ENCODE assay signal across 9 cellular contexts in the genomic region with DNA sequence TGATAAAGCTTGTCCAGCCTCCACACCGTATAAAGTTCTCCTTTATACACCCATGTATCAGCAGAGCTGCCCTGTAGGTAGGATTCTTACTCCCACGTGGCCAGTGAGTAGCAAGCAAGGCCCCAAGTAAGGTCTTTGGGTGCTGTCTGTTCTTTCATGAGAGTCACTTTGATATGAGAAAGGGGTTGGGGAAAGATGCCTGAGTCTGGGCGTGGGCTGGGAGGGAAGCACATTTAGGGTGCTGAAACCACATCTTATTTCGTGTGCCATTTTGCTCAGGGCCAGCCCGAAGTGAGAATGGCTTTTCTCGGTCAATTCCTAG. TPM values are rescaled to one million over a fixed set of nuclear protein-coding genes. Genes with fewer than 3 reads are reported as not detected.
DNase-seq lines count a peak whose midpoint lies in the region; ATAC-seq and TF ChIP-seq lines count a peak whose summit lies in the region.
"Had no signal": no experiment of that assay in that cellular context is flagged by ENCODE, and none has a peak within 500 bp of the region (broad histone marks: within the 10 kb centered on the region; RNA-seq: fewer than 3 reads in every experiment).

No MANE protein-coding gene starts in this region.

- H3K4me3 Mint-ChIP-seq in central memory CD8-positive, alpha-beta T cell: peak overlapping the region; percentile 94

- H3K27ac Mint-ChIP-seq in central memory CD8-positive, alpha-beta T cell (ENCODE audit: low read depth): peak overlapping the region; percentile 91

- H3K79me2 ChIP-seq in KMS-11 (ENCODE audit: insufficient read depth, low read depth) (no peaks in the 10 kb centered on the region; the same call in 1 of the 2 replicates), osteoblast (ENCODE audit: insufficient read depth, low read length) (no peaks in the 10 kb centered on the region)

- peak overlapping the region; percentile 77 to 92 (median 87) for H3K9ac ChIP-seq in BLaER1 treated with 17β-estradiol and CSF1 and Interleukin-3, amounts not matched to agents 10 nM and 100 nM
- peak overlapping the region; percentile 79 for H3K9ac ChIP-seq in KMS-11

- H2AFZ ChIP-seq in KMS-11 (ENCODE audit: low read depth) (peak overlapping the region; percentile 87), osteoblast (ENCODE audit: low read length) (peak overlapping the region; percentile 82)

- H3K36me3 ChIP-seq in BLaER1 treated with 17β-estradiol and CSF1 and Interleukin-3, amounts not matched to agents 10 nM and 100 nM: peaks cover 12 to 31% (median 28%) of the 10 kb centered on the region in 11 experiments; a peak in 21 of 22 replicates
- H3K36me3 ChIP-seq in KMS-11 (ENCODE audit: insufficient read depth) (no peaks in the 10 kb centered on the region), osteoblast (ENCODE audit: insufficient read depth, low read length) (no peaks in the 10 kb centered on the region)

- H3K36me3 Mint-ChIP-seq in central memory CD8-positive, alpha-beta T cell (ENCODE audit: insufficient read depth): peaks cover 28% of the 10 kb centered on the region

- no peaks in the 10 kb centered on the region for H3K27me3 ChIP-seq in BLaER1 treated with 17β-estradiol and CSF1 and Interleukin-3, amounts not matched to agents 10 nM and 100 nM
- no peaks in the 10 kb centered on the region for H3K27me3 ChIP-seq in KMS-11 (ENCODE audit: insufficient read depth, low read depth)
- H3K27me3 ChIP-seq in osteoblast (ENCODE audit: insufficient read depth, low read length): peaks cover 38% of the 10 kb centered on the region

- no peaks in the 10 kb centered on the region for H3K9me3 ChIP-seq in BLaER1 treated with 17β-estradiol and CSF1 and Interleukin-3, amounts not matched to agents 10 nM and 100 nM (replicated peaks in 1 of 11)
- H3K9me3 ChIP-seq in osteoblast (ENCODE audit: low read depth, low read length): no peaks in the 10 kb centered on the region

- no peak for ATAC-seq in central memory CD8-positive, alpha-beta T cell (replicated peaks; ENCODE audit: extremely low read depth, poor library complexity, severe bottlenecking)
- ATAC-seq in HG03108 (IDR thresholded peaks at IDR 0.05; ENCODE audit: unreplicated experiment) (no peak), GM18519 (IDR thresholded peaks at IDR 0.05; ENCODE audit: low FRiP score, unreplicated experiment) (no peak), HG03175 (IDR thresholded peaks at IDR 0.05; ENCODE audit: unreplicated experiment) (no peak)

- H3K4me1 Mint-ChIP-seq in central memory CD8-positive, alpha-beta T cell: peaks cover 52% of the 10 kb centered on the region

- no peak for TF ChIP-seq CTCF in KMS-11 (conservative IDR thresholded peaks at IDR 0.05; ENCODE audit: low read depth, low read length)
- TF ChIP-seq CTCF in osteoblast (IDR thresholded peaks at IDR 0.05; ENCODE audit: extremely low read depth, low read depth, low read length): no peak

- H3K4me3 ChIP-seq in BLaER1 treated with 17β-estradiol and CSF1 and Interleukin-3, amounts not matched to agents 10 nM and 100 nM: peak overlapping the region; percentile 67 to 86 (median 80)
- H3K4me3 ChIP-seq in KMS-11 (IDR thresholded peaks at IDR 0.05; ENCODE audit: insufficient read depth, low read depth, low read length) (peak overlapping the region; percentile 61), osteoblast (ENCODE audit: insufficient read depth, low read length) (peak overlapping the region; percentile 72)

- peaks cover 0 to 10% (median 0%) of the 10 kb centered on the region in 11 experiments; a peak in 6 of 22 replicates for H4K20me1 ChIP-seq in BLaER1 treated with 17β-estradiol and CSF1 and Interleukin-3, amounts not matched to agents 10 nM and 100 nM
- no peaks in the 10 kb centered on the region for H4K20me1 ChIP-seq in KMS-11 (ENCODE audit: insufficient read depth)
- H4K20me1 ChIP-seq in osteoblast (ENCODE audit: insufficient read depth, low read length): no peaks in the 10 kb centered on the region

- no peaks in the 10 kb centered on the region for H3K27me3 Mint-ChIP-seq in central memory CD8-positive, alpha-beta T cell

- H3K4me2 ChIP-seq in BLaER1 treated with 17β-estradiol and CSF1 and Interleukin-3, amounts not matched to agents 10 nM and 100 nM: peak overlapping the region; percentile 76 to 94 (median 91)
- H3K4me2 ChIP-seq in KMS-11 (peak overlapping the region; percentile 63), osteoblast (ENCODE audit: insufficient read depth, low read length) (peak overlapping the region; percentile 88)

- peak overlapping the region; percentile 51 to 89 (median 84); a peak in 21 of 22 replicates for H3K27ac ChIP-seq in BLaER1 treated with 17β-estradiol and CSF1 and Interleukin-3, amounts not matched to agents 10 nM and 100 nM
- H3K27ac ChIP-seq in KMS-11 (peak overlapping the region; percentile 39), osteoblast (ENCODE audit: low read depth, low read length) (no peak overlapping the region)

- DNase-seq in central memory CD8-positive, alpha-beta T cell (ENCODE audit: low spot score in 2 of 2): no peak
- DNase-seq in osteoblast (ENCODE audit: insufficient read length, low spot score, missing footprints) (peak; percentile 73), NCI-H748 treated with DMSO at 0.1 percent for 48 hours (lab: John Stamatoyannopoulos, UW) (no peak)
- DNase-seq: SIG-M5 had no signal

- H3K4me1 ChIP-seq in BLaER1 treated with 17β-estradiol and CSF1 and Interleukin-3, amounts not matched to agents 10 nM and 100 nM: peaks cover 49 to 75% (median 67%) of the 10 kb centered on the region in 10 experiments
- H3K4me1 ChIP-seq in KMS-11 (ENCODE audit: low read depth, poor library complexity, severe bottlenecking): peaks cover 49% of the 10 kb centered on the region
- H3K4me1 ChIP-seq in osteoblast (ENCODE audit: insufficient read depth, low read length): peaks cover 15% of the 10 kb centered on the region

- H3K9me3 Mint-ChIP-seq in central memory CD8-positive, alpha-beta T cell: no peaks in the 10 kb centered on the region

RNA-seq across cellular contexts. Expression of a gene that starts 0.4 kb away (rescaled TPM):
- total RNA-seq in osteoblast: 1.4 and 1.8 TPM in 2 replicates

RNA-seq across cellular contexts. Expression of a gene that starts 10.9 kb away (rescaled TPM):
- total RNA-seq in osteoblast: 1.1 and 2.4 TPM in 2 replicates

RNA-seq across cellular contexts. Expression of a gene that starts 19.3 kb away (rescaled TPM):
- total RNA-seq in osteoblast: 42.7 and 44.2 TPM in 2 replicates

RNA-seq across cellular contexts. Expression of a gene that starts 58.7 kb away (rescaled TPM):
- total RNA-seq in osteoblast: 111 and 126 TPM in 2 replicates

RNA-seq across cellular contexts. Expression of a gene that starts 58.9 kb away (rescaled TPM):
- 55.0 and 56.0 TPM in 2 replicates for total RNA-seq in osteoblast
